Comparison of ENCODE assay signal across 8 cellular contexts in the genomic region with DNA sequence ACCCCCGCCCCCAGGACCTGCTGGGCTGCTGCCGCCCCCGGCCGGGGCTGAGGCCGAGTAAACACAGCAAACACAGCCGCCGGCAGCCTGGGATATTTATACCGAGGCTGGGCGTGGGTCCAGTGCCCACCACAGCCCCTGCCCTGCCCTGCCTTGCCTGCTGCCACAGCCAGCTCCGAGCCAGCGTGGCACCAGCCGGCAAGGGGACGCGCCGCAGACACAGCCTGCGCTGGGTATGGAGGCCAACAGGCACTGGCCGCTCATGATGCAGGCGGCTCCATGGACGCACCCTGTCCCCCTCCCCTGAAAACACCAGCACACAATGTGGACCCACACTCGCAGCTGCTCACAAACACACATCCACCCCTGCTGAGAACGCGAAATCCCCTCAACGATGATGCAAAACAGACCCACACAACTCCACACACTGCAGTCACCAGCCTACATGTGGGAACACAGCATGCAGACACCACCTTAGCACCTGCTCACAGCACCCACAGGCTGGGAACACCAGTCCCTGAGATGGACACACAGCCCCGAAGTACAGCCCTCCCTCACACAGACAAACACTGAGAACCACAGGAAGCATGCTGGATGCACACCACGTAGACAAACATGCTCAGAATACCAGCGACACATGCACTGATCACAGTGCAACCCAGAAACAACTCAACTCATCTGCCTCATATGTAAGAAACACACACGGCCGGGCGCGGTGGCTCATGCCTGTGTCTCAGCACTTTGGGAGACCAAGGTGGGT. TPM values are rescaled to one million over a fixed set of nuclear protein-coding genes. Genes with fewer than 3 reads are reported as not detected.
DNase-seq lines count a peak whose midpoint lies in the region; ATAC-seq and TF ChIP-seq lines count a peak whose summit lies in the region.

No MANE protein-coding gene starts in this region.

- TF ChIP-seq EP300 in SK-N-SH (IDR thresholded peaks at IDR 0.05; ENCODE audit: borderline replicate concordance in 1 of 2, low read depth in 1 of 2, low read length in 1 of 2): 0 out of 4 replicates have a peak, but pooled peaks of 1 of the 2 experiments have one; percentile 5

- no peaks in the 10 kb centered on the region for H3K9me2 ChIP-seq in SK-N-SH

- H3K4me3 Mint-ChIP-seq in natural killer cell treated with Interleukin-12 subunit alpha and Interleukin-12 subunit beta and Interleukin-15 and Interleukin-18, amount 100 ng/mL, for 72 hours: peak overlapping the region; percentile 88

- no peaks in the 10 kb centered on the region for H4K20me1 ChIP-seq in SK-N-SH (ENCODE audit: insufficient read depth)

- peak overlapping the region; percentile 12 to 21; a peak in 3 of 4 replicates for H3K4me3 ChIP-seq in SK-N-SH (ENCODE audit: low read depth in 2 of 2, low read length in 1 of 2)

- H3K9me3 ChIP-seq in SK-N-SH: no peaks in the 10 kb centered on the region

- peaks cover 13% of the 10 kb centered on the region for H3K36me3 Mint-ChIP-seq in natural killer cell treated with Interleukin-12 subunit alpha and Interleukin-12 subunit beta and Interleukin-15 and Interleukin-18, amount 100 ng/mL, for 72 hours

- no peaks in the 10 kb centered on the region for H3K27me3 ChIP-seq in SK-N-SH (ENCODE audit: insufficient read depth)

- peaks cover 51% of the 10 kb centered on the region for H3K79me2 ChIP-seq in SK-N-SH (ENCODE audit: insufficient read depth)

- no peak overlapping the region for H2AFZ ChIP-seq in SK-N-SH (ENCODE audit: low read depth)

- POLR2A ChIA-PET in SK-N-SH (lab: Yijun Ruan, JAX): interaction anchor here (1.3 kb wide), 1 partner anchor 25 kb away, joined by 3 read pairs; no protein-coding TSS in a partner anchor

- H3K27ac ChIP-seq in SK-N-SH (ENCODE audit: low read depth in 2 of 2, low read length in 1 of 2) (peak overlapping the region; percentile 75 to 100), epithelial cell of prostate (peak overlapping the region; percentile 76)

- H3K4me1 ChIP-seq in SK-N-SH (ENCODE audit: control insufficient read depth in 1 of 2, insufficient read depth in 2 of 2, low read depth in 1 of 2, low read length in 1 of 2): peaks cover 52 to 59% of the 10 kb centered on the region in 2 experiments

- peak overlapping the region; percentile 82 for H3K4me2 ChIP-seq in SK-N-SH

- H3K9ac ChIP-seq in SK-N-SH: peak overlapping the region; percentile 78; the same call in 1 of the 2 replicates

- H3K4me1 Mint-ChIP-seq in natural killer cell treated with Interleukin-12 subunit alpha and Interleukin-12 subunit beta and Interleukin-15 and Interleukin-18, amount 100 ng/mL, for 72 hours (ENCODE audit: low read depth in 2 of 2): peaks cover 68 to 73% of the 10 kb centered on the region in 2 donors

- no peaks in the 10 kb centered on the region for H3K27me3 Mint-ChIP-seq in natural killer cell treated with Interleukin-12 subunit alpha and Interleukin-12 subunit beta and Interleukin-15 and Interleukin-18, amount 100 ng/mL, for 72 hours

- no peaks in the 10 kb centered on the region for H3K9me3 Mint-ChIP-seq in natural killer cell treated with Interleukin-12 subunit alpha and Interleukin-12 subunit beta and Interleukin-15 and Interleukin-18, amount 100 ng/mL, for 72 hours

- H3K27ac Mint-ChIP-seq in natural killer cell treated with Interleukin-12 subunit alpha and Interleukin-12 subunit beta and Interleukin-15 and Interleukin-18, amount 100 ng/mL, for 72 hours: peak overlapping the region; percentile 85 to 88

- DNase-seq in NCI-H1417 (lab: John Stamatoyannopoulos, UW): peak in 2 of 3 experiments; percentile 51 to 62
- DNase-seq in NCI-H1417 treated with DMSO at 0.1 percent for 48 hours (lab: John Stamatoyannopoulos, UW): no peak
- DNase-seq in SK-N-SH: peak; percentile 81
- DNase-seq in epithelial cell of prostate (ENCODE audit: low read depth, low spot score): no peak
- no peak for DNase-seq in natural killer cell treated with Interleukin-12 subunit alpha and Interleukin-12 subunit beta and Interleukin-15 and Interleukin-18, amount 100 ng/mL, for 72 hours (ENCODE audit: low spot score)
- DNase-seq in NK-92 treated with Interleukin-12 subunit alpha and Interleukin-12 subunit beta, amount 100 ng/mL, for 24 hours (lab: John Stamatoyannopoulos, UW): no peak

- peak in 1 of 2 donors; percentile 0 for ATAC-seq in natural killer cell treated with Interleukin-12 subunit alpha and Interleukin-12 subunit beta and Interleukin-15 and Interleukin-18, amount 100 ng/mL, for 72 hours
- no peak for ATAC-seq in GM21515 (IDR thresholded peaks at IDR 0.05; ENCODE audit: unreplicated experiment)
- no peak for ATAC-seq in GM19328 (IDR thresholded peaks at IDR 0.05; ENCODE audit: unreplicated experiment)

- peaks cover 1 to 28% of the 10 kb centered on the region in 2 experiments for H3K36me3 ChIP-seq in SK-N-SH (replicated peaks in 1 of 2; ENCODE audit: control insufficient read depth in 1 of 2, insufficient read depth in 2 of 2, low read length in 1 of 2)

- CTCF ChIA-PET in SK-N-SH (lab: Yijun Ruan, JAX): interaction anchor here (2.7 to 6.9 kb wide), 2 partner anchors 19 to 27 kb away, joined by 15 to 54 read pairs; a partner anchor contains a TSS

- 32% methylated on average over 20 of the region's 30 CpGs for whole genome bisulfite sequencing in SK-N-SH (ENCODE audit: low lambda C conversion rate)

- peaks cover 75% of the 10 kb centered on the region for H3F3A ChIP-seq in SK-N-SH (replicated peaks; ENCODE audit: insufficient read depth)

- TF ChIP-seq RAD21 in SK-N-SH (IDR thresholded peaks at IDR 0.05; ENCODE audit: low read length): no peak

- TF ChIP-seq CTCF in SK-N-SH (IDR thresholded peaks at IDR 0.05): no peak

TF ChIP-seq in SK-N-SH, 30 proteins besides CTCF, POLR2A, EP300 and RAD21:
- peak; percentile 8; the same call in 1 of the 2 replicates for TF ChIP-seq MXI1 (IDR thresholded peaks at IDR 0.05; ENCODE audit: low read depth, low read length)
- TF ChIP-seq NFIC (IDR thresholded peaks at IDR 0.05; ENCODE audit: borderline replicate concordance): no peak
- TF ChIP-seq FOXJ3 (CRISPR knock-in tag; IDR thresholded peaks at IDR 0.05): peak; percentile 53; the same call in 1 of the 2 replicates
- TF ChIP-seq, protein P1, sequence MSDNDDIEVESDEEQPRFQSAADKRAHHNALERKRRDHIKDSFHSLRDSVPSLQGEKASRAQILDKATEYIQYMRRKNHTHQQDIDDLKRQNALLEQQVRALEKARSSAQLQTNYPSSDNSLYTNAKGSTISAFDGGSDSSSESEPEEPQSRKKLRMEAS (IDR thresholded peaks at IDR 0.05; ENCODE audit: low read depth): peak; percentile 15; the same call in 1 of the 2 replicates

RNA-seq across cellular contexts. Expression of a gene that starts 16.2 kb away (rescaled TPM):
- polyA plus RNA-seq in SK-N-SH (2012; rRNA removed): 8.7 and 9.6 TPM in 2 replicates
- 5.3 and 6.8 TPM in 2 replicates for polyA plus RNA-seq in SK-N-SH (2012; cell fraction: cytosol; rRNA removed)
- 11.7 and 13.7 TPM in 2 replicates for polyA plus RNA-seq in SK-N-SH (2012; cell fraction: nucleus; rRNA removed)
- total RNA-seq in natural killer cell treated with Interleukin-12 subunit alpha and Interleukin-12 subunit beta and Interleukin-15 and Interleukin-18, amount 100 ng/mL, for 72 hours: 10 to 100 TPM; 52.5 to 56.2 TPM

RNA-seq across cellular contexts. Expression of a gene that starts 27.6 kb away (rescaled TPM):
- polyA plus RNA-seq in SK-N-SH (2012; rRNA removed): 13.5 and 25.5 TPM in 2 replicates
- polyA plus RNA-seq in SK-N-SH (2012; cell fraction: cytosol; rRNA removed): 13.0 and 21.4 TPM in 2 replicates
- polyA plus RNA-seq in SK-N-SH (2012; cell fraction: nucleus; rRNA removed): 75.1 and 149 TPM in 2 replicates
- total RNA-seq in natural killer cell treated with Interleukin-12 subunit alpha and Interleukin-12 subunit beta and Interleukin-15 and Interleukin-18, amount 100 ng/mL, for 72 hours: 100 to 1,000 TPM; 108 to 131 TPM

RNA-seq across cellular contexts. Expression of a gene that starts 37.8 kb away (rescaled TPM):
- polyA plus RNA-seq in SK-N-SH (2012; rRNA removed): 9.0 and 13.3 TPM in 2 replicates
- 9.6 and 10.5 TPM in 2 replicates for polyA plus RNA-seq in SK-N-SH (2012; cell fraction: cytosol; rRNA removed)
- 8.1 and 9.0 TPM in 2 replicates for polyA plus RNA-seq in SK-N-SH (2012; cell fraction: nucleus; rRNA removed)
- total RNA-seq in natural killer cell treated with Interleukin-12 subunit alpha and Interleukin-12 subunit beta and Interleukin-15 and Interleukin-18, amount 100 ng/mL, for 72 hours: 1 to 10 TPM; 4.9 to 9.3 TPM

RNA-seq across cellular contexts. Expression of a gene that starts 50.2 kb away (rescaled TPM):
- 5.1 and 5.7 TPM in 2 replicates for polyA plus RNA-seq in SK-N-SH (2012; rRNA removed)
- 0.85 and 1.0 TPM in 2 replicates for polyA plus RNA-seq in SK-N-SH (2012; cell fraction: cytosol; rRNA removed)
- polyA plus RNA-seq in SK-N-SH (2012; cell fraction: nucleus; rRNA removed): 36.4 and 58.3 TPM in 2 replicates
- 1 to 10 TPM; 4.7 to 6.7 TPM for total RNA-seq in natural killer cell treated with Interleukin-12 subunit alpha and Interleukin-12 subunit beta and Interleukin-15 and Interleukin-18, amount 100 ng/mL, for 72 hours

Comparison
In these comparisons a context has a peak if more than half of its experiments do, and no peak if none do; other contexts are left out.
1. DNase-seq: peak in NCI-H1417 (2 of 3) and SK-N-SH (single experiment); none in NCI-H1417 treated with DMSO at 0.1 percent for 48 hours (single experiment), epithelial cell of prostate (single experiment), natural killer cell treated with Interleukin-12 subunit alpha and Interleukin-12 subunit beta and Interleukin-15 and Interleukin-18, amount 100 ng/mL, for 72 hours (single experiment) and NK-92 treated with Interleukin-12 subunit alpha and Interleukin-12 subunit beta, amount 100 ng/mL, for 24 hours (single experiment).